ENCODE assay signal across 1 cellular context in the genomic region with DNA sequence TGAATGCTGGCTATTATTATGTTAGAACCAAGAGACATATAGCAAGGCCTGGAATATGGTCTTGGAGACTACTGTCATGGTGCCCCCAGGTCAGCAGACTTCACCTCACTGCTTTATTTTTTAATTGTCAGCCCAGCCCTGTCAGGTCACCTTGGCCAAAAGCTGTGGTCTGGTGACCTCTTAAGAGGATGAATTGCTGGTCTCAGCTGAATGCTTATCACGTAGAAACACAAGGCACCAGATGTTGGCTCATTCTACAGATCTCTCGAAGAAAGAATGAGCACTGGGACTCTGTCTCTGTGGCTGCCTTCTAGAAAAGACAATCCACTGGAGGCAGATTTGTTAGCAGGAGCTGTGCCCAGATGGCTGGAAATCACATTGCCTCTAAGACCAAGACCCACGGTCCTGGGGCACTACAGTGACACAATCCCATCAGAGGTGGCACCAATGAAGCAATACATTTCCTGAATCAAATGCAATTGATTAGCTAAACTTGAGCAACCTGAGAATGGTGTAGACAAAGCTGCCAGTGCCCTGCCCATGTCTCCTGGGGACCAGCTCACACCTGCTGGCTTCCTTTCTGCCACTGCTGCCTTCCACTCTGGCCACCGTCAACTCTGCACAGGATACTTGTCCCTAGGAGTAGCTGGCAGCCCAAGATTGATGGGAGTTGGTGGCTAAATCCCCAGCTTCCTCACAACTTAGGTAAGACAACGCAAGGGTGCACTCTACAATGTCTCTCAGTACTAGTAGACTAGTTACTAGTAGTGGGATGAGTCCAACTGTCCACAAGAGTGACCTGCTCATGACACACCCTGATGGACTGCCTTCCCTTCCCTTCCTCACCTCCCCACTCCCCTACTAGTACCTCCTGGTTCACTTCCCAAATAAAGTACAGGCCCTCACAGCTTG.
TF ChIP-seq lines count a peak whose summit lies in the region.

No MANE protein-coding gene starts in this region.

TF ChIP-seq in K562, 482 proteins besides CTCF, POLR2A, EP300 and RAD21 (continued from another document and continues in another):
- TF ChIP-seq RREB1 (CRISPR knock-in tag; IDR thresholded peaks at IDR 0.05), result no peak
- TF ChIP-seq ARID2 (IDR thresholded peaks at IDR 0.05), result no peak
- TF ChIP-seq RCOR1 (IDR thresholded peaks at IDR 0.05; ENCODE audit: borderline replicate concordance in 1 of 2, low read depth in 2 of 2, low read length in 2 of 2), result peak; percentile 55 to 92; a peak in 3 of 4 replicates
- TF ChIP-seq ZNF589 (CRISPR knock-in tag; IDR thresholded peaks at IDR 0.05; ENCODE audit: low read depth), result no peak
- TF ChIP-seq ZNF668 (CRISPR knock-in tag; IDR thresholded peaks at IDR 0.05), result no peak
- TF ChIP-seq CCNT2 (IDR thresholded peaks at IDR 0.05; ENCODE audit: borderline replicate concordance, extremely low read depth, insufficient read length, low read depth, low read length), result peak; percentile 27
- no peak for TF ChIP-seq POLR3A (IDR thresholded peaks at IDR 0.05; ENCODE audit: borderline replicate concordance, extremely low read depth, insufficient read depth, insufficient read length)
- TF ChIP-seq, protein P1, sequence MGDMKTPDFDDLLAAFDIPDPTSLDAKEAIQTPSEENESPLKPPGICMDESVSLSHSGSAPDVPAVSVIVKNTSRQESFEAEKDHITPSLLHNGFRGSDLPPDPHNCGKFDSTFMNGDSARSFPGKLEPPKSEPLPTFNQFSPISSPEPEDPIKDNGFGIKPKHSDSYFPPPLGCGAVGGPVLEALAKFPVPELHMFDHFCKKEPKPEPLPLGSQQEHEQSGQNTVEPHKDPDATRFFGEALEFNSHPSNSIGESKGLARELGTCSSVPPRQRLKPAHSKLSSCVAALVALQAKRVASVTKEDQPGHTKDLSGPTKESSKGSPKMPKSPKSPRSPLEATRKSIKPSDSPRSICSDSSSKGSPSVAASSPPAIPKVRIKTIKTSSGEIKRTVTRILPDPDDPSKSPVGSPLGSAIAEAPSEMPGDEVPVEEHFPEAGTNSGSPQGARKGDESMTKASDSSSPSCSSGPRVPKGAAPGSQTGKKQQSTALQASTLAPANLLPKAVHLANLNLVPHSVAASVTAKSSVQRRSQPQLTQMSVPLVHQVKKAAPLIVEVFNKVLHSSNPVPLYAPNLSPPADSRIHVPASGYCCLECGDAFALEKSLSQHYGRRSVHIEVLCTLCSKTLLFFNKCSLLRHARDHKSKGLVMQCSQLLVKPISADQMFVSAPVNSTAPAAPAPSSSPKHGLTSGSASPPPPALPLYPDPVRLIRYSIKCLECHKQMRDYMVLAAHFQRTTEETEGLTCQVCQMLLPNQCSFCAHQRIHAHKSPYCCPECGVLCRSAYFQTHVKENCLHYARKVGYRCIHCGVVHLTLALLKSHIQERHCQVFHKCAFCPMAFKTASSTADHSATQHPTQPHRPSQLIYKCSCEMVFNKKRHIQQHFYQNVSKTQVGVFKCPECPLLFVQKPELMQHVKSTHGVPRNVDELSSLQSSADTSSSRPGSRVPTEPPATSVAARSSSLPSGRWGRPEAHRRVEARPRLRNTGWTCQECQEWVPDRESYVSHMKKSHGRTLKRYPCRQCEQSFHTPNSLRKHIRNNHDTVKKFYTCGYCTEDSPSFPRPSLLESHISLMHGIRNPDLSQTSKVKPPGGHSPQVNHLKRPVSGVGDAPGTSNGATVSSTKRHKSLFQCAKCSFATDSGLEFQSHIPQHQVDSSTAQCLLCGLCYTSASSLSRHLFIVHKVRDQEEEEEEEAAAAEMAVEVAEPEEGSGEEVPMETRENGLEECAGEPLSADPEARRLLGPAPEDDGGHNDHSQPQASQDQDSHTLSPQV (IDR thresholded peaks at IDR 0.05), result peak; percentile 80
- TF ChIP-seq U2AF2 (optimal IDR thresholded peaks at IDR 0.05; ENCODE audit: low read depth, low read length), result no peak
- 0 out of 2 replicates have a peak, but pooled peaks have one; percentile 23 for TF ChIP-seq NBN (IDR thresholded peaks at IDR 0.05; ENCODE audit: low read depth)
- no peak for TF ChIP-seq TRIM28 (IDR thresholded peaks at IDR 0.05)
- TF ChIP-seq, protein P2, sequence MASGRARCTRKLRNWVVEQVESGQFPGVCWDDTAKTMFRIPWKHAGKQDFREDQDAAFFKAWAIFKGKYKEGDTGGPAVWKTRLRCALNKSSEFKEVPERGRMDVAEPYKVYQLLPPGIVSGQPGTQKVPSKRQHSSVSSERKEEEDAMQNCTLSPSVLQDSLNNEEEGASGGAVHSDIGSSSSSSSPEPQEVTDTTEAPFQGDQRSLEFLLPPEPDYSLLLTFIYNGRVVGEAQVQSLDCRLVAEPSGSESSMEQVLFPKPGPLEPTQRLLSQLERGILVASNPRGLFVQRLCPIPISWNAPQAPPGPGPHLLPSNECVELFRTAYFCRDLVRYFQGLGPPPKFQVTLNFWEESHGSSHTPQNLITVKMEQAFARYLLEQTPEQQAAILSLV (tag; IDR thresholded peaks at IDR 0.05), result no peak
- no peak for TF ChIP-seq ELF2 (CRISPR knock-in tag; IDR thresholded peaks at IDR 0.05)
- TF ChIP-seq HDAC1 (IDR thresholded peaks at IDR 0.05), result peak in 1 of 2 experiments; percentile 35; a peak in 1 of 4 replicates
- TF ChIP-seq POLR2AphosphoS2 (IDR thresholded peaks at IDR 0.05; ENCODE audit: low read length), result no peak
- no peak for TF ChIP-seq TAF15 (IDR thresholded peaks at IDR 0.05; ENCODE audit: low read depth, low read length)
- TF ChIP-seq NFIX (CRISPR knock-in tag; IDR thresholded peaks at IDR 0.05; ENCODE audit: low read depth), result no peak
- TF ChIP-seq GTF2F1 (IDR thresholded peaks at IDR 0.05; ENCODE audit: low read depth, low read length), result no peak
- TF ChIP-seq, protein P3, sequence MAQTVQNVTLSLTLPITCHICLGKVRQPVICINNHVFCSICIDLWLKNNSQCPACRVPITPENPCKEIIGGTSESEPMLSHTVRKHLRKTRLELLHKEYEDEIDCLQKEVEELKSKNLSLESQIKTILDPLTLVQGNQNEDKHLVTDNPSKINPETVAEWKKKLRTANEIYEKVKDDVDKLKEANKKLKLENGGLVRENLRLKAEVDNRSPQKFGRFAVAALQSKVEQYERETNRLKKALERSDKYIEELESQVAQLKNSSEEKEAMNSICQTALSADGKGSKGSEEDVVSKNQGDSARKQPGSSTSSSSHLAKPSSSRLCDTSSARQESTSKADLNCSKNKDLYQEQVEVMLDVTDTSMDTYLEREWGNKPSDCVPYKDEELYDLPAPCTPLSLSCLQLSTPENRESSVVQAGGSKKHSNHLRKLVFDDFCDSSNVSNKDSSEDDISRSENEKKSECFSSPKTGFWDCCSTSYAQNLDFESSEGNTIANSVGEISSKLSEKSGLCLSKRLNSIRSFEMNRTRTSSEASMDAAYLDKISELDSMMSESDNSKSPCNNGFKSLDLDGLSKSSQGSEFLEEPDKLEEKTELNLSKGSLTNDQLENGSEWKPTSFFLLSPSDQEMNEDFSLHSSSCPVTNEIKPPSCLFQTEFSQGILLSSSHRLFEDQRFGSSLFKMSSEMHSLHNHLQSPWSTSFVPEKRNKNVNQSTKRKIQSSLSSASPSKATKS (CRISPR knock-in tag; IDR thresholded peaks at IDR 0.05), result no peak
- TF ChIP-seq ZNF518B (CRISPR knock-in tag; IDR thresholded peaks at IDR 0.05), result no peak
- no peak for TF ChIP-seq KLF1 (tag; IDR thresholded peaks at IDR 0.05)
- no peak for TF ChIP-seq NR2F6 (CRISPR knock-in tag; IDR thresholded peaks at IDR 0.05)
- peak; percentile 95 for TF ChIP-seq ARID1B (IDR thresholded peaks at IDR 0.05)
- no peak for TF ChIP-seq ZNF274 (IDR thresholded peaks at IDR 0.05; ENCODE audit: borderline replicate concordance, low read depth, low read length)
- TF ChIP-seq, protein P4, sequence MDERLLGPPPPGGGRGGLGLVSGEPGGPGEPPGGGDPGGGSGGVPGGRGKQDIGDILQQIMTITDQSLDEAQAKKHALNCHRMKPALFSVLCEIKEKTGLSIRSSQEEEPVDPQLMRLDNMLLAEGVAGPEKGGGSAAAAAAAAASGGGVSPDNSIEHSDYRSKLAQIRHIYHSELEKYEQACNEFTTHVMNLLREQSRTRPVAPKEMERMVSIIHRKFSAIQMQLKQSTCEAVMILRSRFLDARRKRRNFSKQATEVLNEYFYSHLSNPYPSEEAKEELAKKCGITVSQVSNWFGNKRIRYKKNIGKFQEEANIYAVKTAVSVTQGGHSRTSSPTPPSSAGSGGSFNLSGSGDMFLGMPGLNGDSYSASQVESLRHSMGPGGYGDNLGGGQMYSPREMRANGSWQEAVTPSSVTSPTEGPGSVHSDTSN (CRISPR knock-in tag; IDR thresholded peaks at IDR 0.05; ENCODE audit: low read depth), result no peak
- TF ChIP-seq, protein P4 (tag; conservative IDR thresholded peaks at IDR 0.05; ENCODE audit: low read depth), result no peak
- no peak for TF ChIP-seq RAD51 (IDR thresholded peaks at IDR 0.05; ENCODE audit: borderline replicate concordance, low read depth)
- TF ChIP-seq CLOCK (CRISPR knock-in tag; IDR thresholded peaks at IDR 0.05; ENCODE audit: borderline replicate concordance), result no peak
- TF ChIP-seq RBM22 (IDR thresholded peaks at IDR 0.05; ENCODE audit: low read depth, low read length, poor library complexity, severe bottlenecking), result no peak
